Comparison of ENCODE assay signal across 1 cellular context in the genomic region with DNA sequence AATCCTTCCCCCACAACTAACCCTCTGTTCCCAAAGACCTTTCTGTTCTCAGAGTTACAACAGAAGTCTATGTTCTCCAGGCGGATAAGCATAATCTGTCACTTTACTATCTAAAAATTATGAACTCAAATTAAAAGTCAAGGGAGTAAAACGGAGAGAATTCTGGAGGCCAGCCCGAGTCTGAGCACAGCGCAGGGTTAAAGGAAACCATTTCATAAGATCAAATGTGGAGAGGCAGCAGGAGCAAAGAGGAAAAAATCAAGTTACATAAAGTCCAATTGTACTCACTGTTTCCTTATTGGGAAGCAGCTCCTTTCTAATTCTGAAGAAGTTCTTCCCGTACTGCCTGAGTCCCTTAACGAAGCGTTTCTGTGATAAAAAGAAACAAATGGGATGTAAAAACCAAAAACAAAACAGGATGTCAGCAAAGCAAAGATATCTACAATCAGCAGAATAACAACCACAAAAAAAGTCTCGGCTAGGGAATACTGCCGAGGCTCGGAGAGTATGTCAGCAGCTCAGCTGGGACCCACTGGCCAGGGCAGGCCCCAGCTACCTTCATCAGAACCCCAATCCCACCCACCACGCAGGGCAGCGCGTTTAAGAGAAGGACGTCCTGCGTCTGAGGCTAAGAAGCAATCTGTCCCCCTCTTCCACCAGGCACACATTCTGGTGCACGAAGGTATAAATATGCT.
TF ChIP-seq lines count a peak whose summit lies in the region.

No MANE protein-coding gene starts in this region.

TF ChIP-seq in GM12878, 131 proteins besides CTCF, POLR2A, EP300 and RAD21 (continued from another document):
- TF ChIP-seq, protein P1, sequence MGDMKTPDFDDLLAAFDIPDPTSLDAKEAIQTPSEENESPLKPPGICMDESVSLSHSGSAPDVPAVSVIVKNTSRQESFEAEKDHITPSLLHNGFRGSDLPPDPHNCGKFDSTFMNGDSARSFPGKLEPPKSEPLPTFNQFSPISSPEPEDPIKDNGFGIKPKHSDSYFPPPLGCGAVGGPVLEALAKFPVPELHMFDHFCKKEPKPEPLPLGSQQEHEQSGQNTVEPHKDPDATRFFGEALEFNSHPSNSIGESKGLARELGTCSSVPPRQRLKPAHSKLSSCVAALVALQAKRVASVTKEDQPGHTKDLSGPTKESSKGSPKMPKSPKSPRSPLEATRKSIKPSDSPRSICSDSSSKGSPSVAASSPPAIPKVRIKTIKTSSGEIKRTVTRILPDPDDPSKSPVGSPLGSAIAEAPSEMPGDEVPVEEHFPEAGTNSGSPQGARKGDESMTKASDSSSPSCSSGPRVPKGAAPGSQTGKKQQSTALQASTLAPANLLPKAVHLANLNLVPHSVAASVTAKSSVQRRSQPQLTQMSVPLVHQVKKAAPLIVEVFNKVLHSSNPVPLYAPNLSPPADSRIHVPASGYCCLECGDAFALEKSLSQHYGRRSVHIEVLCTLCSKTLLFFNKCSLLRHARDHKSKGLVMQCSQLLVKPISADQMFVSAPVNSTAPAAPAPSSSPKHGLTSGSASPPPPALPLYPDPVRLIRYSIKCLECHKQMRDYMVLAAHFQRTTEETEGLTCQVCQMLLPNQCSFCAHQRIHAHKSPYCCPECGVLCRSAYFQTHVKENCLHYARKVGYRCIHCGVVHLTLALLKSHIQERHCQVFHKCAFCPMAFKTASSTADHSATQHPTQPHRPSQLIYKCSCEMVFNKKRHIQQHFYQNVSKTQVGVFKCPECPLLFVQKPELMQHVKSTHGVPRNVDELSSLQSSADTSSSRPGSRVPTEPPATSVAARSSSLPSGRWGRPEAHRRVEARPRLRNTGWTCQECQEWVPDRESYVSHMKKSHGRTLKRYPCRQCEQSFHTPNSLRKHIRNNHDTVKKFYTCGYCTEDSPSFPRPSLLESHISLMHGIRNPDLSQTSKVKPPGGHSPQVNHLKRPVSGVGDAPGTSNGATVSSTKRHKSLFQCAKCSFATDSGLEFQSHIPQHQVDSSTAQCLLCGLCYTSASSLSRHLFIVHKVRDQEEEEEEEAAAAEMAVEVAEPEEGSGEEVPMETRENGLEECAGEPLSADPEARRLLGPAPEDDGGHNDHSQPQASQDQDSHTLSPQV (IDR thresholded peaks at IDR 0.05), result no peak
- TF ChIP-seq ZNF622 (IDR thresholded peaks at IDR 0.05), result no peak
- TF ChIP-seq, protein P2, sequence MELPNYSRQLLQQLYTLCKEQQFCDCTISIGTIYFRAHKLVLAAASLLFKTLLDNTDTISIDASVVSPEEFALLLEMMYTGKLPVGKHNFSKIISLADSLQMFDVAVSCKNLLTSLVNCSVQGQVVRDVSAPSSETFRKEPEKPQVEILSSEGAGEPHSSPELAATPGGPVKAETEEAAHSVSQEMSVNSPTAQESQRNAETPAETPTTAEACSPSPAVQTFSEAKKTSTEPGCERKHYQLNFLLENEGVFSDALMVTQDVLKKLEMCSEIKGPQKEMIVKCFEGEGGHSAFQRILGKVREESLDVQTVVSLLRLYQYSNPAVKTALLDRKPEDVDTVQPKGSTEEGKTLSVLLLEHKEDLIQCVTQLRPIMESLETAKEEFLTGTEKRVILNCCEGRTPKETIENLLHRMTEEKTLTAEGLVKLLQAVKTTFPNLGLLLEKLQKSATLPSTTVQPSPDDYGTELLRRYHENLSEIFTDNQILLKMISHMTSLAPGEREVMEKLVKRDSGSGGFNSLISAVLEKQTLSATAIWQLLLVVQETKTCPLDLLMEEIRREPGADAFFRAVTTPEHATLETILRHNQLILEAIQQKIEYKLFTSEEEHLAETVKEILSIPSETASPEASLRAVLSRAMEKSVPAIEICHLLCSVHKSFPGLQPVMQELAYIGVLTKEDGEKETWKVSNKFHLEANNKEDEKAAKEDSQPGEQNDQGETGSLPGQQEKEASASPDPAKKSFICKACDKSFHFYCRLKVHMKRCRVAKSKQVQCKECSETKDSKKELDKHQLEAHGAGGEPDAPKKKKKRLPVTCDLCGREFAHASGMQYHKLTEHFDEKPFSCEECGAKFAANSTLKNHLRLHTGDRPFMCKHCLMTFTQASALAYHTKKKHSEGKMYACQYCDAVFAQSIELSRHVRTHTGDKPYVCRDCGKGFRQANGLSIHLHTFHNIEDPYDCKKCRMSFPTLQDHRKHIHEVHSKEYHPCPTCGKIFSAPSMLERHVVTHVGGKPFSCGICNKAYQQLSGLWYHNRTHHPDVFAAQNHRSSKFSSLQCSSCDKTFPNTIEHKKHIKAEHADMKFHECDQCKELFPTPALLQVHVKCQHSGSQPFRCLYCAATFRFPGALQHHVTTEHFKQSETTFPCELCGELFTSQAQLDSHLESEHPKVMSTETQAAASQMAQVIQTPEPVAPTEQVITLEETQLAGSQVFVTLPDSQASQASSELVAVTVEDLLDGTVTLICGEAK (IDR thresholded peaks at IDR 0.05; ENCODE audit: borderline replicate concordance), result peak; percentile 9; the same call in 1 of the 2 replicates
- no peak for TF ChIP-seq GATAD2B (conservative IDR thresholded peaks at IDR 0.05; ENCODE audit: low read depth)
- TF ChIP-seq RUNX3 (IDR thresholded peaks at IDR 0.05; ENCODE audit: low read length), result 0 out of 2 replicates have a peak, but pooled peaks have one; percentile 6
- TF ChIP-seq PAX5 (IDR thresholded peaks at IDR 0.05; ENCODE audit: borderline replicate concordance, low read depth, low read length), result no peak
